Comparison of ENCODE assay signal across 25 cellular contexts in genomic region chr5:87155076-87155475, GRCh38.
DNase-seq lines count a peak whose midpoint lies in the region; ATAC-seq, FAIRE-seq and TF ChIP-seq lines count a peak whose summit lies in the region.
"Had no signal": no experiment of that assay in that cellular context is flagged by ENCODE, and none has a peak within 500 bp of the region (broad histone marks: within the 10 kb centered on the region; RNA-seq: fewer than 3 reads in every experiment).

No MANE protein-coding gene starts in this region.

- H4K91ac ChIP-seq in IMR-90 (ENCODE audit: insufficient read depth, low read depth, low read length), result no peak overlapping the region

- in situ Hi-C loops in mammary epithelial cell (cut with MboI; ENCODE audit: low sequenced_read_pairs in 2 of 2) (no loop called here), IMR-90 (cut with MboI; ENCODE audit: low sequenced_read_pairs) (no loop called here)

- H3K9me3 ChIP-seq in mammary epithelial cell (replicated peaks; ENCODE audit: insufficient read depth, low read length), result no peaks in the 10 kb centered on the region
- no peaks in the 10 kb centered on the region for H3K9me3 ChIP-seq in IMR-90 (ENCODE audit: control insufficient read depth, insufficient read depth, low read length)
- H3K9me3 ChIP-seq: A549; BE2C; BLaER1 treated with 17β-estradiol and CSF1 and Interleukin-3, amounts not matched to agents 10 nM and 100 nM had no signal

- no peak for TF ChIP-seq POLR2A in IMR-90 (IDR thresholded peaks at IDR 0.05; ENCODE audit: low read depth, low read length)

- H3K9me3 Mint-ChIP-seq in MCF 10A (ENCODE audit: unreplicated experiment), result no peaks in the 10 kb centered on the region
- H3K9me3 Mint-ChIP-seq: CD8-positive, alpha-beta memory T cell; GM23338; H9 had no signal

- H3K23ac ChIP-seq in IMR-90 (ENCODE audit: low read depth, low read length), result no peak overlapping the region

- H3K79me1 ChIP-seq in IMR-90 (ENCODE audit: low read depth in 1 of 2, low read length in 2 of 2), result 0 out of 4 replicates have a peak, but pooled peaks cover 0 to 4% of the 10 kb centered on the region in 2 experiments

- H2BK5ac ChIP-seq in IMR-90 (ENCODE audit: low read depth, low read length, poor library complexity, severe bottlenecking), result no peak overlapping the region

- H3K27me3 ChIP-seq in mammary epithelial cell (ENCODE audit: insufficient read depth, low read length) (no peaks in the 10 kb centered on the region), IMR-90 (ENCODE audit: control insufficient read depth, insufficient read depth, low read length) (no peaks in the 10 kb centered on the region), bronchial epithelial cell (ENCODE audit: control insufficient read depth, insufficient read depth, low read length) (no peaks in the 10 kb centered on the region)
- H3K27me3 ChIP-seq: BE2C; BLaER1 treated with 17β-estradiol and CSF1 and Interleukin-3, amounts not matched to agents 10 nM and 100 nM had no signal

- H3K14ac ChIP-seq in IMR-90 (replicated peaks; ENCODE audit: low read depth, low read length), result no peak overlapping the region

- dilution Hi-C loops in mammary epithelial cell (cut with HindIII; ENCODE audit: low sequenced_read_pairs), result no loop called here
- dilution Hi-C loops in IMR-90 (cut with HindIII; ENCODE audit: low sequenced_read_pairs, unreplicated experiment), result no loop called here

- no peak overlapping the region for H4K8ac ChIP-seq in IMR-90 (ENCODE audit: low read depth in 2 of 2, low read length in 2 of 2)

- H3K4me1 ChIP-seq in mammary epithelial cell (ENCODE audit: insufficient read depth, low read length) (peaks cover 34% of the 10 kb centered on the region), IMR-90 (ENCODE audit: control insufficient read depth, insufficient read depth, low read length) (peaks cover 2% of the 10 kb centered on the region; the same call in 1 of the 2 replicates)
- H3K4me1 ChIP-seq: BE2C had no signal

- CTCF ChIA-PET in mammary epithelial cell (lab: Charles Lee; ENCODE audit: low non-redundant PET) (no interaction called here), MCF 10A (lab: Yijun Ruan, JAX) (interaction anchor here (0.9 kb wide), 1 partner anchor 17 kb away, joined by 3 read pairs; no protein-coding TSS in a partner anchor), IMR-90 (lab: Yijun Ruan, JAX) (interaction anchor here (0.5 to 0.6 kb wide), 2 partner anchors 131 to 205 kb away, joined by 3 read pairs; no protein-coding TSS in a partner anchor)

- no peak overlapping the region for H4K5ac ChIP-seq in IMR-90 (ENCODE audit: low read depth, low read length)

- POLR2A ChIA-PET in MCF 10A (lab: Yijun Ruan, JAX), result interaction anchor here (0.6 kb wide), 1 partner anchor 82 kb away, joined by 3 read pairs; no protein-coding TSS in a partner anchor
- POLR2A ChIA-PET in IMR-90 (lab: Charles Lee; ENCODE audit: unreplicated experiment), result no interaction called here

- H3K18ac ChIP-seq in IMR-90 (ENCODE audit: low read depth, low read length), result no peak overlapping the region; the same call in 1 of the 2 replicates

- FAIRE-seq in bronchial epithelial cell (lab: Jason Lieb, UNC), result peak; percentile 47
- FAIRE-seq: A549, GM12878, GM18507 had no signal

- TF ChIP-seq RAD21 in IMR-90 (IDR thresholded peaks at IDR 0.05; ENCODE audit: low read length), result no peak

- no TSS peak for BruUV-seq in mammary epithelial cell (replicated peaks; lab: Mats Ljungman, UMichigan)
- no TSS peak for BruUV-seq in MCF 10A (replicated peaks; lab: Mats Ljungman, UMichigan)
- BruUV-seq in IMR-90 (replicated peaks; lab: Mats Ljungman, UMichigan), result no TSS peak

- peak; percentile 25 for DNase-seq in mammary epithelial cell
- no peak for DNase-seq in MCF 10A (ENCODE audit: unreplicated experiment)
- DNase-seq in IMR-90, result no peak
- no peak for DNase-seq in bronchial epithelial cell (ENCODE audit: low read depth)
- DNase-seq in renal cortical epithelial cell (ENCODE audit: low read depth), result peak; percentile 9
- no peak for DNase-seq in anterior cingulate cortex (lab: John Stamatoyannopoulos, UW)
- no peak for DNase-seq in stimulated activated CD8-positive, alpha-beta memory T cell treated with anti-CD3 and anti-CD28 coated beads, Interleukin-4, amount 100 ng/mL, for 48 hours
- DNase-seq: 8988T; ACHN; AML-193; BE2C; CD4-positive, alpha-beta T cell; CD8-positive, alpha-beta memory T cell; DMS153; DND-41; GDM1; H9 had no signal

- H3K9me1 ChIP-seq in IMR-90 (ENCODE audit: insufficient read depth, low read length), result peaks cover 12% of the 10 kb centered on the region

- H2AFZ ChIP-seq in mammary epithelial cell (ENCODE audit: low read depth, low read length), result peak overlapping the region; percentile 1
- H2AFZ ChIP-seq in IMR-90 (replicated peaks; ENCODE audit: low read length, poor library complexity), result no peak overlapping the region
- H2AFZ ChIP-seq: GM23338 had no signal

- no peaks in the 10 kb centered on the region for H3K36me3 ChIP-seq in mammary epithelial cell (ENCODE audit: insufficient read depth, low read length)
- no peaks in the 10 kb centered on the region for H3K36me3 ChIP-seq in IMR-90 (ENCODE audit: control insufficient read depth, insufficient read depth, low read length)
- no peaks in the 10 kb centered on the region for H3K36me3 ChIP-seq in bronchial epithelial cell (ENCODE audit: control insufficient read depth, insufficient read depth, low read length)
- H3K36me3 ChIP-seq: BE2C; BLaER1 treated with 17β-estradiol and CSF1 and Interleukin-3, amounts not matched to agents 10 nM and 100 nM had no signal

- 0 out of 2 replicates have a peak overlapping the region, but pooled peaks have one; percentile 56 for H2AK5ac ChIP-seq in IMR-90 (ENCODE audit: low read depth, low read length)

- 0 out of 2 replicates have a peak overlapping the region, but pooled peaks have one; percentile 28 for H2BK120ac ChIP-seq in IMR-90 (ENCODE audit: low read depth, low read length)

- no peaks in the 10 kb centered on the region for H3K27me3 Mint-ChIP-seq in MCF 10A (ENCODE audit: insufficient read depth, unreplicated experiment)
- H3K27me3 Mint-ChIP-seq: CD4-positive, alpha-beta T cell had no signal

- H2AK9ac ChIP-seq in IMR-90 (replicated peaks; ENCODE audit: low read depth, low read length, poor library complexity), result no peak overlapping the region

- no peak overlapping the region for H3K4me3 Mint-ChIP-seq in MCF 10A (ENCODE audit: unreplicated experiment)
- H3K4me3 Mint-ChIP-seq: CD14-positive monocyte; CD4-positive, alpha-beta T cell; CD8-positive, alpha-beta memory T cell; GM23338; H9 had no signal

- no peak overlapping the region for H3K9ac ChIP-seq in mammary epithelial cell (ENCODE audit: insufficient read depth, low read length)
- no peak overlapping the region for H3K9ac ChIP-seq in IMR-90 (ENCODE audit: low read depth, low read length)
- H3K9ac ChIP-seq: BLaER1 treated with 17β-estradiol and CSF1 and Interleukin-3, amounts not matched to agents 10 nM and 100 nM had no signal

- peak overlapping the region; percentile 22; the same call in 1 of the 2 replicates for H3K4ac ChIP-seq in IMR-90 (ENCODE audit: low read depth, low read length)

- H3K4me1 Mint-ChIP-seq in MCF 10A (ENCODE audit: insufficient read depth, unreplicated experiment), result peaks cover 9% of the 10 kb centered on the region
- H3K4me1 Mint-ChIP-seq: GM23338, H9 had no signal

- H3K4me3 ChIP-seq in mammary epithelial cell (replicated peaks in 1 of 3; ENCODE audit: insufficient read depth in 1 of 3, low read depth in 2 of 3, low read length in 3 of 3), result no peak overlapping the region
- H3K4me3 ChIP-seq in IMR-90 (ENCODE audit: insufficient read depth, low read depth, low read length), result no peak overlapping the region
- no peak overlapping the region for H3K4me3 ChIP-seq in bronchial epithelial cell (ENCODE audit: low read depth, low read length)
- H3K4me3 ChIP-seq: A549; BLaER1 treated with 17β-estradiol and CSF1 and Interleukin-3, amounts not matched to agents 10 nM and 100 nM; GM12878; GM23338 had no signal

- TF ChIP-seq CTCF in mammary epithelial cell (conservative IDR thresholded peaks at IDR 0.05 in 1 of 2, IDR thresholded peaks at IDR 0.05 in 1 of 2; ENCODE audit: extremely low read depth in 1 of 2, insufficient read depth in 1 of 2, low read depth in 1 of 2, low read length in 2 of 2) (no peak), MCF 10A (IDR thresholded peaks at IDR 0.05; ENCODE audit: unreplicated experiment) (no peak), IMR-90 (conservative IDR thresholded peaks at IDR 0.05; ENCODE audit: low read depth, low read length) (no peak), bronchial epithelial cell (IDR thresholded peaks at IDR 0.05; ENCODE audit: insufficient read depth, low read length, severe bottlenecking) (no peak)

- H3K79me2 ChIP-seq in mammary epithelial cell (ENCODE audit: insufficient read depth, low read length), result no peaks in the 10 kb centered on the region

- H2BK15ac ChIP-seq in IMR-90 (ENCODE audit: low read depth, low read length), result no peak overlapping the region; the same call in 2 of the 3 replicates

- no peak overlapping the region for H3K27ac Mint-ChIP-seq in MCF 10A (ENCODE audit: low read depth, unreplicated experiment)
- H3K27ac Mint-ChIP-seq: CD4-positive, alpha-beta T cell; GM23338 had no signal

- H4K20me1 ChIP-seq in mammary epithelial cell (ENCODE audit: insufficient read depth, low read length) (no peaks in the 10 kb centered on the region), IMR-90 (ENCODE audit: insufficient read depth, low read length) (no peaks in the 10 kb centered on the region)
- H4K20me1 ChIP-seq: BLaER1 treated with 17β-estradiol and CSF1 and Interleukin-3, amounts not matched to agents 10 nM and 100 nM had no signal

- no peak overlapping the region for H3K27ac ChIP-seq in mammary epithelial cell (ENCODE audit: insufficient read depth, low read depth, low read length)
- H3K27ac ChIP-seq in IMR-90 (ENCODE audit: insufficient read depth, low read length), result no peak overlapping the region
- H3K27ac ChIP-seq: A549; BLaER1 treated with 17β-estradiol and CSF1 and Interleukin-3, amounts not matched to agents 10 nM and 100 nM had no signal

- no peak overlapping the region for H3K56ac ChIP-seq in IMR-90 (ENCODE audit: extremely low read depth, insufficient read depth, low read length)

- intact Hi-C loops in mammary epithelial cell (cut with micrococcal nuclease) (loop anchor here (10.0 kb wide), 1 partner anchor 110 kb away; the partner anchor contains the start of gene RASA1), MCF 10A (cut with micrococcal nuclease) (no loop called here), IMR-90 (cut with micrococcal nuclease) (no loop called here)

- 0 out of 2 replicates have a peak overlapping the region, but pooled peaks have one; percentile 20 for H2BK20ac ChIP-seq in IMR-90 (ENCODE audit: low read depth, low read length)

- H3K4me2 ChIP-seq in mammary epithelial cell (ENCODE audit: insufficient read depth, low read depth, low read length) (no peak overlapping the region), IMR-90 (ENCODE audit: low read depth, low read length) (no peak overlapping the region)
- H3K4me2 ChIP-seq: A549; BLaER1 treated with 17β-estradiol and CSF1 and Interleukin-3, amounts not matched to agents 10 nM and 100 nM; GM23338 had no signal

- ATAC-seq in IMR-90 (ENCODE audit: low read depth) (no peak), GM18498 (IDR thresholded peaks at IDR 0.05; ENCODE audit: unreplicated experiment) (no peak)
- ATAC-seq: A549, GM12878, GM23338, HCT116 had no signal

- 93% methylated on average over 4 of the region's 4 CpGs for WGBS in mammary epithelial cell (ENCODE audit: low coverage, missing lambda C conversion rate)
- WGBS in IMR-90 (ENCODE audit: extremely low coverage in 2 of 2, insufficient read length in 1 of 2), 2 experiments, result no CpG with 5 or more reads among the region's 4 CpGs

- no peaks in the 10 kb centered on the region for H3K36me3 Mint-ChIP-seq in MCF 10A (ENCODE audit: insufficient read depth, unreplicated experiment)
- H3K36me3 Mint-ChIP-seq: CD14-positive monocyte; CD8-positive, alpha-beta memory T cell had no signal

Comparison
In these comparisons a context has a peak if more than half of its experiments do, and no peak if none do; other contexts are left out.
1. DNase-seq: peak in mammary epithelial cell (single experiment) and renal cortical epithelial cell (single experiment); none in MCF 10A (single experiment), IMR-90 (single experiment), bronchial epithelial cell (single experiment), anterior cingulate cortex (0 of 58) and stimulated activated CD8-positive, alpha-beta memory T cell treated with anti-CD3 and anti-CD28 coated beads, Interleukin-4, amount 100 ng/mL, for 48 hours (single experiment).